In the genomic region with DNA sequence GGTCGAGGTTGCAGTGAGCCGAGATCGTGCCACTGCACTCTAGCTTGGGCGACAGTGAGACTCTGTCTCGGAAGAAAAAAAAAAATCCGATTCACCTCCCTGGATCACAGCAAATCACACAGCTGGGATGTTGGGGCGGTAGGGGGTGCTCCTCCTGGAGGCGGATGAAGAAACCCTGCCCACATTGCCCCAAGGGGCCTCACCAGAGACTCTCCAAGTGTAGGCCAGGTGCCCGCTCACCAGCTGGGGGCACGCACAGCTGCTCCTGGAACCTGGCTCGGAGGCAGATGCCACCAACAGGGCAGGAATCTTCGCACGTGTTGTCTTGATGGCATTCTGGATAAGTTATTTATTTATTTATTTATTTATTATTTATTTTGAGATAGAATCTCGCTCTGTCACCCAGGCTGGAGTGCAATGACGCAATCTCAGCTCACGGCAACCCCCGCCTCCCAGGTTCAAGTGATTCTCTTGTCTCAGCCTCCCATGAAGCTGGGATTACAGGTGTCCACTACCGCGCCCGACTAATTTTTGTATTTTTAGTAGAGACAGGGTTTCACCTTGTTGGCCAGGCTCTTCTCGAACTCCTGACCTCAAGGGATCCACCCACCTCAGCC, we compare ENCODE assay signal across 1 cellular context.
A peak's percentile ranks its signal among the peaks of the same experiment; 100 is the strongest.
TF ChIP-seq lines count a peak whose summit lies in the region.

No MANE protein-coding gene starts in this region.

TF ChIP-seq in HepG2, 621 proteins besides CTCF, POLR2A, EP300 and RAD21:
- TF ChIP-seq, protein P1, sequence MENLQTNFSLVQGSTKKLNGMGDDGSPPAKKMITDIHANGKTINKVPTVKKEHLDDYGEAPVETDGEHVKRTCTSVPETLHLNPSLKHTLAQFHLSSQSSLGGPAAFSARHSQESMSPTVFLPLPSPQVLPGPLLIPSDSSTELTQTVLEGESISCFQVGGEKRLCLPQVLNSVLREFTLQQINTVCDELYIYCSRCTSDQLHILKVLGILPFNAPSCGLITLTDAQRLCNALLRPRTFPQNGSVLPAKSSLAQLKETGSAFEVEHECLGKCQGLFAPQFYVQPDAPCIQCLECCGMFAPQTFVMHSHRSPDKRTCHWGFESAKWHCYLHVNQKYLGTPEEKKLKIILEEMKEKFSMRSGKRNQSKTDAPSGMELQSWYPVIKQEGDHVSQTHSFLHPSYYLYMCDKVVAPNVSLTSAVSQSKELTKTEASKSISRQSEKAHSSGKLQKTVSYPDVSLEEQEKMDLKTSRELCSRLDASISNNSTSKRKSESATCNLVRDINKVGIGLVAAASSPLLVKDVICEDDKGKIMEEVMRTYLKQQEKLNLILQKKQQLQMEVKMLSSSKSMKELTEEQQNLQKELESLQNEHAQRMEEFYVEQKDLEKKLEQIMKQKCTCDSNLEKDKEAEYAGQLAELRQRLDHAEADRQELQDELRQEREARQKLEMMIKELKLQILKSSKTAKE (CRISPR knock-in tag; IDR thresholded peaks at IDR 0.05; ENCODE audit: borderline replicate concordance), result no peak
- TF ChIP-seq CEBPG (CRISPR knock-in tag; IDR thresholded peaks at IDR 0.05), result 0 out of 2 replicates have a peak, but pooled peaks have one; percentile 26
- no peak for TF ChIP-seq ATF1 (CRISPR knock-in tag; IDR thresholded peaks at IDR 0.05)
TF ChIP-seq in HepG2: peak in this region for 1.
